20 cellular contexts compared by ENCODE assay signal in genomic region chr9:86239053-86239770, GRCh38. TPM values are rescaled to one million over a fixed set of nuclear protein-coding genes. Genes with fewer than 3 reads are reported as not detected.
DNase-seq lines count a peak whose midpoint lies in the region; ATAC-seq, FAIRE-seq and TF ChIP-seq lines count a peak whose summit lies in the region.
"Had no signal": no experiment of that assay in that cellular context is flagged by ENCODE, and none has a peak within 500 bp of the region (broad histone marks: within the 10 kb centered on the region; RNA-seq: fewer than 3 reads in every experiment).

No MANE protein-coding gene starts in this region.

- no peak for TF ChIP-seq POLR2A in GM12878 (IDR thresholded peaks at IDR 0.05; ENCODE audit: low read depth, low read length)

- TF ChIP-seq EP300 in GM12878 (IDR thresholded peaks at IDR 0.05; ENCODE audit: borderline replicate concordance in 1 of 2, control insufficient read depth in 1 of 2, low read depth in 2 of 2, low read length in 2 of 2) = no peak

- H3K36me3 Mint-ChIP-seq in nephron (ENCODE audit: low read depth) = no peaks in the 10 kb centered on the region
- H3K36me3 Mint-ChIP-seq: IgD-negative memory B cell, WTC11 had no signal

- no peak overlapping the region for H3K27ac ChIP-seq in GM12878 (ENCODE audit: control insufficient read depth, insufficient read depth)
- H3K27ac ChIP-seq: 22Rv1, skin epidermis, tibial nerve had no signal

- FAIRE-seq in GM12878 (lab: Jason Lieb, UNC) = no peak
- FAIRE-seq: D721Med, GM12891 had no signal

- peaks cover 5% of the 10 kb centered on the region for H3K4me1 Mint-ChIP-seq in nephron
- H3K4me1 Mint-ChIP-seq: IgD-negative memory B cell had no signal

- 60% methylated on average over 8 of the region's 8 CpGs for WGBS in GM12878 (ENCODE audit: insufficient coverage, insufficient replicate concordance, low lambda C conversion rate, missing lambda C conversion rate)

- no peaks in the 10 kb centered on the region for H3K9me3 ChIP-seq in GM12878 (replicated peaks; ENCODE audit: control insufficient read depth, insufficient read depth, low read length)
- H3K9me3 ChIP-seq: tibial nerve had no signal

- H3K4me2 ChIP-seq in GM12878 (ENCODE audit: control insufficient read depth, insufficient read depth) = no peak overlapping the region

- no peaks in the 10 kb centered on the region for H3K27me3 ChIP-seq in GM12878 (replicated peaks in 1 of 2; ENCODE audit: control insufficient read depth in 2 of 2, insufficient read depth in 2 of 2, low read length in 1 of 2)
- H3K27me3 ChIP-seq: tibial nerve had no signal

- no peak overlapping the region for H2AFZ ChIP-seq in GM12878 (ENCODE audit: control insufficient read depth, low read depth, low read length)

- TF ChIP-seq RAD21 in GM12878 (IDR thresholded peaks at IDR 0.05; ENCODE audit: insufficient read depth, low read depth, low read length) = no peak

- SMC1A ChIA-PET in GM12878 (lab: Charles Lee; ENCODE audit: uncharacterized antibody, unreplicated experiment) = interaction anchor here (0.6 to 2.6 kb wide), 6 partner anchors 15 to 708 kb away, joined by 3 to 13 read pairs (median 3); no protein-coding TSS in a partner anchor

- H3K36me3 ChIP-seq in GM12878 (ENCODE audit: control insufficient read depth in 2 of 2, insufficient read depth in 2 of 2, low read length in 1 of 2) = no peaks in the 10 kb centered on the region
- H3K36me3 ChIP-seq: tibial nerve had no signal

- H3K27ac Mint-ChIP-seq in nephron = peak overlapping the region; percentile 7 to 30 (median 28)
- H3K27ac Mint-ChIP-seq: H9, IgD-negative memory B cell, WTC11 had no signal

- CTCF ChIA-PET in GM12878 (lab: Yijun Ruan, JAX) = interaction anchor here (1.0 to 3.4 kb wide), 2 partner anchors 37 kb away, joined by 6 to 24 read pairs; no protein-coding TSS in a partner anchor

- no peaks in the 10 kb centered on the region for H3K4me1 ChIP-seq in GM12878 (ENCODE audit: control insufficient read depth, insufficient read depth, low read length)

- intact Hi-C loops in GM12878 (cut with micrococcal nuclease; ENCODE audit: unreplicated experiment) = no loop called here

- H3K9me3 Mint-ChIP-seq in nephron = no peaks in the 10 kb centered on the region
- H3K9me3 Mint-ChIP-seq: H9, IgD-negative memory B cell, WTC11 had no signal

- no peaks in the 10 kb centered on the region for H4K20me1 ChIP-seq in GM12878 (ENCODE audit: control insufficient read depth, insufficient read depth)

- no peak overlapping the region for H3K4me3 Mint-ChIP-seq in nephron
- H3K4me3 Mint-ChIP-seq: H9, IgD-negative memory B cell, WTC11 had no signal

- RAD21 ChIA-PET in GM12878 (lab: Charles Lee; ENCODE audit: unreplicated experiment) = interaction anchor here (1.0 to 2.3 kb wide), 2 partner anchors 7 to 37 kb away, joined by 3 to 6 read pairs; no protein-coding TSS in a partner anchor

- H3K4me3 ChIP-seq in GM12878 = no peak overlapping the region
- H3K4me3 ChIP-seq: lung, skin epidermis, tibial nerve had no signal

- H3K27me3 Mint-ChIP-seq in nephron (ENCODE audit: low read depth) = no peaks in the 10 kb centered on the region

- BruUV-seq in GM12878 (replicated peaks; lab: Mats Ljungman, UMichigan) = no TSS peak

- no peaks in the 10 kb centered on the region for H3K79me2 ChIP-seq in GM12878 (ENCODE audit: control insufficient read depth, insufficient read depth, low read length)

- H3K9ac ChIP-seq in GM12878 (ENCODE audit: control insufficient read depth, insufficient read depth, low read length) = no peak overlapping the region

- ATAC-seq in GM12878 = peak; percentile 52; the same call in 2 of the 3 replicates
- ATAC-seq in GM21786 (IDR thresholded peaks at IDR 0.05; ENCODE audit: unreplicated experiment) = no peak
- ATAC-seq: WTC11 had no signal

- POLR2A ChIA-PET in GM12878 (lab: Charles Lee) = no interaction called here

- DNase-seq in DMS79 treated with DMSO at 0.1 percent for 48 hours (lab: John Stamatoyannopoulos, UW) = peak; percentile 3
- no peak for DNase-seq in DMS79 (lab: John Stamatoyannopoulos, UW)
- DNase-seq in M059J (ENCODE audit: low read depth) = peak; percentile 25
- no peak for DNase-seq in GM12878 (ENCODE audit: low read depth, low spot score)
- no peak for DNase-seq in SHP77 (lab: John Stamatoyannopoulos, UW)
- DNase-seq in HK-2 (ENCODE audit: unreplicated experiment) = no peak
- DNase-seq: activated CD8-positive, alpha-beta memory T cell treated with anti-CD3 and anti-CD28 coated beads, Interleukin-2, amount 50 U/mL, for 48 hours; effector CD8-positive, alpha-beta T cell; H9; NCI-H510A had no signal

- in situ Hi-C loops in GM12878 (cut with MboI) = no loop called here

- no peak for TF ChIP-seq CTCF in GM12878 (IDR thresholded peaks at IDR 0.05 in 2 of 3, conservative IDR thresholded peaks at IDR 0.05 in 1 of 3; ENCODE audit: control insufficient read depth in 2 of 3, extremely low read depth in 1 of 3, insufficient read depth in 1 of 3, low read depth in 3 of 3, low read length in 3 of 3)
- TF ChIP-seq CTCF in nephron (IDR thresholded peaks at IDR 0.05; ENCODE audit: unreplicated experiment in 3 of 3) = peak in 1 of 3 experiments; percentile 38

TF ChIP-seq in GM12878, 131 proteins besides CTCF, POLR2A, EP300 and RAD21 (continues in another document):
- no peak for TF ChIP-seq IRF4 (IDR thresholded peaks at IDR 0.05; ENCODE audit: low read depth, low read length)
- TF ChIP-seq, protein P1, sequence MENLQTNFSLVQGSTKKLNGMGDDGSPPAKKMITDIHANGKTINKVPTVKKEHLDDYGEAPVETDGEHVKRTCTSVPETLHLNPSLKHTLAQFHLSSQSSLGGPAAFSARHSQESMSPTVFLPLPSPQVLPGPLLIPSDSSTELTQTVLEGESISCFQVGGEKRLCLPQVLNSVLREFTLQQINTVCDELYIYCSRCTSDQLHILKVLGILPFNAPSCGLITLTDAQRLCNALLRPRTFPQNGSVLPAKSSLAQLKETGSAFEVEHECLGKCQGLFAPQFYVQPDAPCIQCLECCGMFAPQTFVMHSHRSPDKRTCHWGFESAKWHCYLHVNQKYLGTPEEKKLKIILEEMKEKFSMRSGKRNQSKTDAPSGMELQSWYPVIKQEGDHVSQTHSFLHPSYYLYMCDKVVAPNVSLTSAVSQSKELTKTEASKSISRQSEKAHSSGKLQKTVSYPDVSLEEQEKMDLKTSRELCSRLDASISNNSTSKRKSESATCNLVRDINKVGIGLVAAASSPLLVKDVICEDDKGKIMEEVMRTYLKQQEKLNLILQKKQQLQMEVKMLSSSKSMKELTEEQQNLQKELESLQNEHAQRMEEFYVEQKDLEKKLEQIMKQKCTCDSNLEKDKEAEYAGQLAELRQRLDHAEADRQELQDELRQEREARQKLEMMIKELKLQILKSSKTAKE (IDR thresholded peaks at IDR 0.05; ENCODE audit: low read depth, poor library complexity, severe bottlenecking) = no peak
- TF ChIP-seq RUNX3 (IDR thresholded peaks at IDR 0.05; ENCODE audit: low read length) = no peak
- TF ChIP-seq NBN (IDR thresholded peaks at IDR 0.05) = no peak
- TF ChIP-seq, protein P2, sequence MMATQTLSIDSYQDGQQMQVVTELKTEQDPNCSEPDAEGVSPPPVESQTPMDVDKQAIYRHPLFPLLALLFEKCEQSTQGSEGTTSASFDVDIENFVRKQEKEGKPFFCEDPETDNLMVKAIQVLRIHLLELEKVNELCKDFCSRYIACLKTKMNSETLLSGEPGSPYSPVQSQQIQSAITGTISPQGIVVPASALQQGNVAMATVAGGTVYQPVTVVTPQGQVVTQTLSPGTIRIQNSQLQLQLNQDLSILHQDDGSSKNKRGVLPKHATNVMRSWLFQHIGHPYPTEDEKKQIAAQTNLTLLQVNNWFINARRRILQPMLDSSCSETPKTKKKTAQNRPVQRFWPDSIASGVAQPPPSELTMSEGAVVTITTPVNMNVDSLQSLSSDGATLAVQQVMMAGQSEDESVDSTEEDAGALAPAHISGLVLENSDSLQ (IDR thresholded peaks at IDR 0.05) = no peak
- no peak for TF ChIP-seq CBX5 (IDR thresholded peaks at IDR 0.05; ENCODE audit: low read depth)

RNA-seq across cellular contexts. Expression of gene C9orf153, which starts 20.2 kb away (rescaled TPM):
- total RNA-seq in M059J (2014; rRNA removed; shearing (Covaris generic)) = not detected in 2 replicates
- total RNA-seq in GM12878 (2013; cell fraction: nucleolus; rRNA removed) = 3.1 and 3.4 TPM in 2 replicates
- 0.06 TPM in 1 of 2 replicates, not detected in the other for total RNA-seq in GM12878 (2014; rRNA removed)
- total RNA-seq in GM12878 (2014; rRNA removed; fragmentation: Illumina TruSeq; extraction: Trizol) = 0.18 and 0.22 TPM in 2 replicates
- 0.18 TPM in 1 of 2 replicates, not detected in the other for total RNA-seq in GM12878 (2021)
- polyA plus RNA-seq in GM12878 (2011; ENCODE audit: low read depth) = not detected
- polyA plus RNA-seq in GM12878 (2011; rRNA removed) = 0.08 and 0.26 TPM in 2 replicates
- polyA plus RNA-seq in GM12878 (2011; cell fraction: cytosol; rRNA removed) = 0.03 and 0.04 TPM in 2 replicates
- 0.13 and 0.28 TPM in 2 replicates for polyA plus RNA-seq in GM12878 (2011; cell fraction: nucleus; rRNA removed)
- polyA plus RNA-seq in GM12878 (2012) = 0.26 TPM in 1 of 2 replicates, not detected in the other
- 0.03 and 0.33 TPM in 2 replicates for polyA plus RNA-seq in GM12878 (2014; fragmentation: Illumina TruSeq; extraction: Trizol)
- under 1 TPM; 0.09 to 0.23 TPM for polyA plus RNA-seq in GM12878 (2014; fragmentation: Nextera tagmentation; extraction: Ambion mirVana)
- not detected in 2 replicates for polyA plus RNA-seq in GM12878 (2014; rRNA removed)
- 1 to 10 TPM in 1 of 2 experiments, under 1 TPM in 1; 0.43 to 1.2 TPM for polyA plus RNA-seq in GM12878 (2016; fragmentation: Nextera tagmentation; extraction: Ambion mirVana)
- polyA minus RNA-seq in GM12878 (2011; rRNA and poly(A)+ RNA removed) = 0.77 and 1.3 TPM in 2 replicates
- polyA minus RNA-seq in GM12878 (2011; cell fraction: cytosol; rRNA and poly(A)+ RNA removed) = not detected in 2 replicates
- 0.60 and 1.4 TPM in 2 replicates for polyA minus RNA-seq in GM12878 (2011; cell fraction: nucleus; rRNA and poly(A)+ RNA removed)
- total RNA-seq: WTC11 had no signal

RNA-seq across cellular contexts. Expression of gene ISCA1, which starts 43.1 kb away (rescaled TPM):
- 53.5 and 62.6 TPM in 2 replicates for total RNA-seq in M059J (2014; rRNA removed; shearing (Covaris generic))
- total RNA-seq in GM12878 (2013; cell fraction: nucleolus; rRNA removed) = 16.2 and 16.5 TPM in 2 replicates
- total RNA-seq in GM12878 (2014; rRNA removed) (23.8 and 25.4 TPM in 2 replicates), GM12878 (2014; rRNA removed; fragmentation: Illumina TruSeq; extraction: Trizol) (24.5 and 25.4 TPM in 2 replicates), GM12878 (2021) (14.7 and 16.9 TPM in 2 replicates)
- 9.7 TPM for polyA plus RNA-seq in GM12878 (2011; ENCODE audit: low read depth)
- polyA plus RNA-seq in GM12878 (2011; rRNA removed) (25.6 and 35.4 TPM in 2 replicates), GM12878 (2014; fragmentation: Illumina TruSeq; extraction: Trizol) (25.4 and 29.3 TPM in 2 replicates), GM12878 (2014; fragmentation: Nextera tagmentation; extraction: Ambion mirVana) (10 to 100 TPM in 1 of 2 experiments, 1 to 10 TPM in 1; 8.9 to 10.9 TPM), GM12878 (2014; rRNA removed) (17.6 and 21.3 TPM in 2 replicates), GM12878 (2016; fragmentation: Nextera tagmentation; extraction: Ambion mirVana) (10 to 100 TPM; 32.9 to 36.0 TPM)
- 9.1 and 9.5 TPM in 2 replicates for polyA plus RNA-seq in GM12878 (2011; cell fraction: cytosol; rRNA removed)
- 6.2 and 6.5 TPM in 2 replicates for polyA plus RNA-seq in GM12878 (2011; cell fraction: nucleus; rRNA removed)
- polyA plus RNA-seq in GM12878 (2012) = 18.0 and 19.4 TPM in 2 replicates
- polyA minus RNA-seq in GM12878 (2011; rRNA and poly(A)+ RNA removed) = 10.3 and 10.4 TPM in 2 replicates
- 3.2 and 3.6 TPM in 2 replicates for polyA minus RNA-seq in GM12878 (2011; cell fraction: cytosol; rRNA and poly(A)+ RNA removed)
- 4.1 and 9.4 TPM in 2 replicates for polyA minus RNA-seq in GM12878 (2011; cell fraction: nucleus; rRNA and poly(A)+ RNA removed)

Comparison
In these comparisons a context has a peak if more than half of its experiments do, and no peak if none do; other contexts are left out.
1. DNase-seq: peak in DMS79 treated with DMSO at 0.1 percent for 48 hours (single experiment) and M059J (single experiment); none in DMS79 (single experiment), GM12878 (single experiment), SHP77 (0 of 2) and HK-2 (single experiment).